ENCODE assay signal across 1 cellular context in genomic region chr18:48708807-48709206, GRCh38.
TF ChIP-seq lines count a peak whose summit lies in the region.

No MANE protein-coding gene starts in this region.

TF ChIP-seq in HepG2, 621 proteins besides CTCF, POLR2A, EP300 and RAD21 (continued from another document):
- no peak for TF ChIP-seq STAT6 (CRISPR knock-in tag; IDR thresholded peaks at IDR 0.05; ENCODE audit: borderline replicate concordance)
TF ChIP-seq in HepG2: peak in this region for 1.
